10 cellular contexts compared by ENCODE assay signal in genomic region chr15:56537881-56538280, GRCh38.
DNase-seq lines count a peak whose midpoint lies in the region; ATAC-seq and TF ChIP-seq lines count a peak whose summit lies in the region.
"Had no signal": no experiment of that assay in that cellular context is flagged by ENCODE, and none has a peak within 500 bp of the region (broad histone marks: within the 10 kb centered on the region; RNA-seq: fewer than 3 reads in every experiment).

No MANE protein-coding gene starts in this region.

- 16 to 33% (median 24%) methylated on average over 4 of the region's 4 CpGs for WGBS in psoas muscle, 3 donors

- intact Hi-C loops in psoas muscle (cut with DNase I): no loop called here
- intact Hi-C loops in ascending aorta (cut with DNase I): no loop called here

- H3K79me2 ChIP-seq in MM.1S (ENCODE audit: low read length): no peaks in the 10 kb centered on the region

- H4K20me1 ChIP-seq in MM.1S (ENCODE audit: insufficient read depth, low read length): no peaks in the 10 kb centered on the region

- H3K4me1 ChIP-seq in MM.1S (ENCODE audit: low read length) (peaks cover 19% of the 10 kb centered on the region), psoas muscle (peaks cover 4% of the 10 kb centered on the region), ascending aorta (no peaks in the 10 kb centered on the region)

- peak overlapping the region; percentile 35; the same call in 1 of the 2 replicates for H3K4me2 ChIP-seq in MM.1S (ENCODE audit: low read depth, low read length)

- H2AFZ ChIP-seq in MM.1S (ENCODE audit: low read length): no peak overlapping the region

- no peak for TF ChIP-seq CTCF in GM06990 (IDR thresholded peaks at IDR 0.05; ENCODE audit: insufficient read depth, low read length, poor library complexity, severe bottlenecking)
- TF ChIP-seq CTCF in MM.1S (IDR thresholded peaks at IDR 0.05; ENCODE audit: low read length): no peak
- no peak for TF ChIP-seq CTCF in psoas muscle (IDR thresholded peaks at IDR 0.05)
- TF ChIP-seq CTCF in ascending aorta (IDR thresholded peaks at IDR 0.05): no peak

- H3K36me3 ChIP-seq in GM06990 (ENCODE audit: control insufficient read depth, insufficient read depth, low read length) (no peaks in the 10 kb centered on the region), MM.1S (replicated peaks; ENCODE audit: insufficient read depth, low read length) (no peaks in the 10 kb centered on the region), psoas muscle (ENCODE audit: insufficient read depth in 1 of 2, low read depth in 1 of 2) (no peaks in the 10 kb centered on the region), ascending aorta (no peaks in the 10 kb centered on the region)

- DNase-seq in GM06990 (ENCODE audit: extremely low read depth, insufficient read length) (peak; percentile 26), MM.1S (peak; percentile 93), psoas muscle (peak; percentile 17 to 54), SHP77 treated with DMSO at 0.1 percent for 48 hours (lab: John Stamatoyannopoulos, UW) (no peak), epidermal melanocyte (ENCODE audit: insufficient read length, low spot score) (no peak), ascending aorta (ENCODE audit: low spot score in 2 of 2) (no peak)
- DNase-seq in activated T-cell treated with anti-CD3 and anti-CD28 coated beads, Interleukin-2, amount 50 U/mL, for 1 hour: peak; percentile 39
- DNase-seq: midbrain, NCI-H187 had no signal

- peaks cover 6% of the 10 kb centered on the region for H3F3A ChIP-seq in MM.1S (ENCODE audit: insufficient read depth, low read length)

- H3K9me3 ChIP-seq in MM.1S (replicated peaks; ENCODE audit: insufficient read depth, low read length) (no peaks in the 10 kb centered on the region), psoas muscle (no peaks in the 10 kb centered on the region), ascending aorta (no peaks in the 10 kb centered on the region)

- H3K27ac ChIP-seq in MM.1S (ENCODE audit: low read length) (no peak overlapping the region; the same call in 1 of the 2 replicates), psoas muscle (no peak overlapping the region), ascending aorta (no peak overlapping the region)

- H3K27me3 ChIP-seq in GM06990 (replicated peaks; ENCODE audit: control insufficient read depth, insufficient read depth, low read length): no peaks in the 10 kb centered on the region
- H3K27me3 ChIP-seq in MM.1S (replicated peaks; ENCODE audit: insufficient read depth, low read length): no peaks in the 10 kb centered on the region
- no peaks in the 10 kb centered on the region for H3K27me3 ChIP-seq in psoas muscle (ENCODE audit: insufficient read depth in 3 of 3, low read length in 2 of 3)
- H3K27me3 ChIP-seq in ascending aorta: no peaks in the 10 kb centered on the region

- H3K9me2 ChIP-seq in MM.1S (replicated peaks; ENCODE audit: insufficient read depth, low read length): no peaks in the 10 kb centered on the region

- no peak overlapping the region for H3K4me3 ChIP-seq in GM06990 (replicated peaks; ENCODE audit: low read depth, low read length)
- H3K4me3 ChIP-seq in MM.1S (ENCODE audit: low read length): no peak overlapping the region
- no peak overlapping the region for H3K4me3 ChIP-seq in psoas muscle
- H3K4me3 ChIP-seq in ascending aorta: no peak overlapping the region

- H3K9ac ChIP-seq in MM.1S (ENCODE audit: low read length): no peak overlapping the region

- ATAC-seq in psoas muscle (peak; percentile 27 to 71 (median 56)), HG03196 (IDR thresholded peaks at IDR 0.05; ENCODE audit: unreplicated experiment) (no peak)

Comparison
In these comparisons a context has a peak if more than half of its experiments do, and no peak if none do; other contexts are left out.
1. DNase-seq: peak in GM06990 (single experiment), MM.1S (single experiment), activated T-cell treated with anti-CD3 and anti-CD28 coated beads, Interleukin-2, amount 50 U/mL, for 1 hour (single experiment) and psoas muscle (2 of 2); none in SHP77 treated with DMSO at 0.1 percent for 48 hours (single experiment), epidermal melanocyte (single experiment) and ascending aorta (0 of 2).